17 cellular contexts compared by ENCODE assay signal in genomic region chr10:118626953-118627352, GRCh38. TPM values are rescaled to one million over a fixed set of nuclear protein-coding genes. Genes with fewer than 3 reads are reported as not detected.
DNase-seq lines count a peak whose midpoint lies in the region; ATAC-seq and TF ChIP-seq lines count a peak whose summit lies in the region.
"Had no signal": no experiment of that assay in that cellular context is flagged by ENCODE, and none has a peak within 500 bp of the region (broad histone marks: within the 10 kb centered on the region; RNA-seq: fewer than 3 reads in every experiment).

No MANE protein-coding gene starts in this region.

- H3K9me3 ChIP-seq in endodermal cell (ENCODE audit: control insufficient read depth, low read length) = no peaks in the 10 kb centered on the region
- no peaks in the 10 kb centered on the region for H3K9me3 ChIP-seq in smooth muscle cell (replicated peaks; ENCODE audit: low read depth)
- H3K9me3 ChIP-seq in adrenal gland (replicated peaks in 1 of 3) = no peaks in the 10 kb centered on the region
- H3K9me3 ChIP-seq: heart left ventricle, stomach had no signal

- no peak overlapping the region for H3K9ac ChIP-seq in endodermal cell (ENCODE audit: extremely low read depth, low read length, poor library complexity, severe bottlenecking)
- H3K9ac ChIP-seq in smooth muscle cell (ENCODE audit: low read depth) = no peak overlapping the region

- H3K4me3 Mint-ChIP-seq in endodermal cell = no peak overlapping the region
- H3K4me3 Mint-ChIP-seq in stimulated activated naive CD8-positive, alpha-beta T cell treated with anti-CD3 and anti-CD28 coated beads, Interleukin-15, amount 100 ng/mL, for 72 hours = no peak overlapping the region
- H3K4me3 Mint-ChIP-seq: activated naive CD4-positive, alpha-beta T cell treated with anti-CD3 and anti-CD28 coated beads for 36 hours; natural killer cell had no signal

- no peak overlapping the region for H3K27ac ChIP-seq in endodermal cell (ENCODE audit: low read depth, low read length)
- H3K27ac ChIP-seq in smooth muscle cell (ENCODE audit: low read depth) = no peak overlapping the region
- no peak overlapping the region for H3K27ac ChIP-seq in adrenal gland
- H3K27ac ChIP-seq: cardiac muscle cell, heart left ventricle, stomach had no signal

- no peaks in the 10 kb centered on the region for H3K36me3 ChIP-seq in endodermal cell (ENCODE audit: control insufficient read depth, insufficient read depth, low read length)
- no peaks in the 10 kb centered on the region for H3K36me3 ChIP-seq in smooth muscle cell (ENCODE audit: low read depth)
- H3K36me3 ChIP-seq in adrenal gland (replicated peaks in 1 of 2) = no peaks in the 10 kb centered on the region
- H3K36me3 ChIP-seq: cardiac muscle cell, heart left ventricle, stomach had no signal

- no peaks in the 10 kb centered on the region for H3K79me2 ChIP-seq in smooth muscle cell (ENCODE audit: low read depth)

- H3K27me3 Mint-ChIP-seq in endodermal cell (ENCODE audit: insufficient read depth) = peaks cover 23% of the 10 kb centered on the region
- no peaks in the 10 kb centered on the region for H3K27me3 Mint-ChIP-seq in stimulated activated naive CD8-positive, alpha-beta T cell treated with anti-CD3 and anti-CD28 coated beads, Interleukin-15, amount 100 ng/mL, for 72 hours

- no peaks in the 10 kb centered on the region for H3K27me3 ChIP-seq in endodermal cell (ENCODE audit: control insufficient read depth, insufficient read depth, low read length, poor library complexity, severe bottlenecking)
- H3K27me3 ChIP-seq in smooth muscle cell (ENCODE audit: low read depth) = peaks cover 42% of the 10 kb centered on the region
- H3K27me3 ChIP-seq in adrenal gland = no peaks in the 10 kb centered on the region

- WGBS in endodermal cell (ENCODE audit: insufficient coverage in 1 of 2, insufficient read length in 1 of 2), 2 experiments = 82 to 83% methylated on average over 2 to 3 of the region's 3 CpGs
- WGBS in smooth muscle cell (ENCODE audit: low lambda C conversion rate) = 78% methylated on average over 3 of the region's 3 CpGs
- 58 to 80% (median 61%) methylated on average over 2 to 3 of the region's 3 CpGs for WGBS in adrenal gland, 4 donors

- peak; percentile 52 for TF ChIP-seq CTCF in GM12865 (IDR thresholded peaks at IDR 0.05; ENCODE audit: insufficient read depth, low read depth, low read length, missing control alignments)
- peak; percentile 49 for TF ChIP-seq CTCF in LNCAP (IDR thresholded peaks at IDR 0.05)
- peak; percentile 77 for TF ChIP-seq CTCF in endodermal cell (conservative IDR thresholded peaks at IDR 0.05)
- peak; percentile 23 for TF ChIP-seq CTCF in smooth muscle cell (IDR thresholded peaks at IDR 0.05; ENCODE audit: borderline replicate concordance, insufficient read depth, poor library complexity, severe bottlenecking)
- no peak for TF ChIP-seq CTCF in adrenal gland (IDR thresholded peaks at IDR 0.05)

- no peaks in the 10 kb centered on the region for H3K9me3 Mint-ChIP-seq in endodermal cell
- no peaks in the 10 kb centered on the region for H3K9me3 Mint-ChIP-seq in stimulated activated naive CD8-positive, alpha-beta T cell treated with anti-CD3 and anti-CD28 coated beads, Interleukin-15, amount 100 ng/mL, for 72 hours
- H3K9me3 Mint-ChIP-seq: activated naive CD4-positive, alpha-beta T cell treated with anti-CD3 and anti-CD28 coated beads for 36 hours; natural killer cell had no signal

- no peak overlapping the region for H3K27ac Mint-ChIP-seq in endodermal cell
- no peak overlapping the region for H3K27ac Mint-ChIP-seq in stimulated activated naive CD8-positive, alpha-beta T cell treated with anti-CD3 and anti-CD28 coated beads, Interleukin-15, amount 100 ng/mL, for 72 hours
- H3K27ac Mint-ChIP-seq: activated naive CD4-positive, alpha-beta T cell treated with anti-CD3 and anti-CD28 coated beads for 36 hours; natural killer cell had no signal

- H3K4me3 ChIP-seq in GM12865 (ENCODE audit: low read depth, low read length) (no peak overlapping the region), endodermal cell (ENCODE audit: low read length) (no peak overlapping the region), smooth muscle cell (no peak overlapping the region), adrenal gland (no peak overlapping the region)
- H3K4me3 ChIP-seq: cardiac muscle cell, heart left ventricle, stomach had no signal

- H4K20me1 ChIP-seq in smooth muscle cell (ENCODE audit: low read depth) = no peaks in the 10 kb centered on the region

- intact Hi-C loops in adrenal gland (cut with DNase I) = no loop called here

- no peaks in the 10 kb centered on the region for H3K4me1 ChIP-seq in endodermal cell (ENCODE audit: control insufficient read depth, insufficient read depth, low read length)
- H3K4me1 ChIP-seq in smooth muscle cell (ENCODE audit: low read depth) = no peaks in the 10 kb centered on the region
- H3K4me1 ChIP-seq in adrenal gland (replicated peaks in 1 of 2) = peaks cover 0 to 16% of the 10 kb centered on the region in 2 donors

- no peak overlapping the region for H3K4me2 ChIP-seq in smooth muscle cell

- peak; percentile 31 for DNase-seq in GM12865 (ENCODE audit: low read depth)
- DNase-seq in endodermal cell = peak; percentile 66
- no peak for DNase-seq in smooth muscle cell (lab: John Stamatoyannopoulos, UW; ENCODE audit: unreplicated experiment)
- no peak for DNase-seq in stimulated activated naive CD8-positive, alpha-beta T cell treated with anti-CD3 and anti-CD28 coated beads, Interleukin-15, amount 100 ng/mL, for 72 hours
- DNase-seq in adrenal gland = no peak
- DNase-seq: activated naive CD4-positive, alpha-beta T cell treated with anti-CD3 and anti-CD28 coated beads for 36 hours; heart left ventricle; Kasumi-1; natural killer cell; NCI-H2081 treated with DMSO at 0.1 percent for 48 hours; NCI-H748 treated with DMSO at 0.1 percent for 48 hours; SIG-M5; stomach had no signal

- no peak for TF ChIP-seq POLR2A in adrenal gland (IDR thresholded peaks at IDR 0.05)

- ATAC-seq in stimulated activated naive CD8-positive, alpha-beta T cell treated with anti-CD3 and anti-CD28 coated beads, Interleukin-15, amount 100 ng/mL, for 72 hours = no peak
- no peak for ATAC-seq in GM19467 (IDR thresholded peaks at IDR 0.05; ENCODE audit: unreplicated experiment)
- ATAC-seq: heart left ventricle, natural killer cell had no signal

- no peaks in the 10 kb centered on the region for H3F3A ChIP-seq in smooth muscle cell (ENCODE audit: low read depth)

- H3K4me1 Mint-ChIP-seq in endodermal cell = peaks cover under 1% of the 10 kb centered on the region
- H3K4me1 Mint-ChIP-seq in stimulated activated naive CD8-positive, alpha-beta T cell treated with anti-CD3 and anti-CD28 coated beads, Interleukin-15, amount 100 ng/mL, for 72 hours = peaks cover under 1% of the 10 kb centered on the region
- H3K4me1 Mint-ChIP-seq: natural killer cell had no signal

- no peaks in the 10 kb centered on the region for H3K36me3 Mint-ChIP-seq in endodermal cell (ENCODE audit: low read depth)
- H3K36me3 Mint-ChIP-seq: natural killer cell had no signal

- no peak overlapping the region for H2AFZ ChIP-seq in smooth muscle cell (ENCODE audit: low read depth)

RNA-seq across cellular contexts. Expression of gene PRLHR, which starts 31.5 kb away (rescaled TPM):
- total RNA-seq in endodermal cell (not detected), smooth muscle cell (not detected in 2 replicates), adrenal gland (10 to 100 TPM in 2 of 8 donors, 1 to 10 TPM in 1, under 1 TPM in 2, not detected in 3; 0.13 to 23.3 (median 4.2) TPM)
- polyA plus RNA-seq in endodermal cell (2013, experiment 1 of 2) = not detected
- 0.04 TPM for polyA plus RNA-seq in endodermal cell (2013, experiment 2 of 2)
- polyA plus RNA-seq in smooth muscle cell (not detected in 2 replicates), adrenal gland (1 to 10 TPM; 1.3 to 3.6 (median 2.7) TPM)
- total RNA-seq: activated naive CD4-positive, alpha-beta T cell treated with anti-CD3 and anti-CD28 coated beads for 36 hours; cardiac muscle cell; heart left ventricle; natural killer cell had no signal
- polyA plus RNA-seq: cardiac muscle cell, heart left ventricle, liver had no signal

Comparison
In these comparisons a context has a peak if more than half of its experiments do, and no peak if none do; other contexts are left out.
1. DNase-seq: peak in GM12865 (single experiment) and endodermal cell (single experiment); none in smooth muscle cell (single experiment), stimulated activated naive CD8-positive, alpha-beta T cell treated with anti-CD3 and anti-CD28 coated beads, Interleukin-15, amount 100 ng/mL, for 72 hours (0 of 2) and adrenal gland (0 of 7).
2. CTCF ChIP-seq: peak in GM12865 (single experiment), LNCAP (single experiment), endodermal cell (single experiment) and smooth muscle cell (single experiment); none in adrenal gland (0 of 6).